In the genomic region with DNA sequence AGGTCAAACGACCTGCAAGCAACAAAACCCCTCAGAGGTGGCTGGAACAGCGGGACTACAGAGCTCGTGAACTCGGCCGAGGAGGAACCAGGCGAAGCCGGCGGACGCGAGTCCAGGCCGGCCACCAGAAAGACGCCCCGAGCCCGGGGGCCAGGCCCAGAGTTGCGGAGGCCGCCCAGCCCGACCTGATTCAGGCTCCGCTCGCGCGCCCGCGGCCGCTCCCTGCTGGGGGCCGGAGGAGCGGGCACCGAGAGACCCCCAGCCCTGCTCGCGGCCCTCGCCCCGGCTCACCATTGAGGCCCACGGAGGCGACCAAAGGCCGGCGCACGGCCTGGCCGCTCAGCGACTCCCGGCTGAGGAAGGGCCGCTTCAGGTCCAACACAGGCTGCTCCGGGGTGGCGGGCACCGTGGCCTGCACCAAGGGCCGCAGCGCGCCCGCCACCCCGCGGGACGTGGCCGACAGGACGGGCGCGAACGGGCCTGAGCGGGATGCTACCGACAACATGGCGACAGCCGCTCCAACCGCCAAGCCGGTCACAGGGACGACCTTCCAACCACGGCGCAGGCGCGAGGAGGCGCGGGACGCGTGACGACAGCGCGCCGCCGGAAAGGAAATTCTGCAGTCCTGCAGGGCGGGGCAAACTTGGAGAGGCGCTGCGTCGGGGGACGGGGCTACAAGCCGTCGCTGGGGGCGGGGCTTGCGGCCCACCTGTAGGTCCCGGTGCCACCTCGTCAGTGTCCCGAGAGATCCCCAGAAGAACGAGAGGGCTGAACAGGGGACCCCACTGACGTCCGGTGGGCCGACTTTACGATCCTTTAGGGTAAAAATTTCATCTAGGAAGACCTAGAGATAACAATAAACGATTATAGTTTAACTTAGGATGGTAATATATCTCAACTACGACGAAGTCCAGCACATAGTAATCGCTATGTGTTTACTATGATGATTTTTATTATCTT, we compare ENCODE assay signal across 1 cellular context.
TF ChIP-seq lines count a peak whose summit lies in the region.

Gene UQCRFS1, minus strand, starts transcription at position 538 of the 960 bp plus-strand sequence. Its CDS starts 33 bp downstream, at position 505.

TF ChIP-seq in HEK293, 187 proteins besides CTCF, POLR2A, EP300 and RAD21 (continued from another document and continues in another):
- TF ChIP-seq, protein P1, sequence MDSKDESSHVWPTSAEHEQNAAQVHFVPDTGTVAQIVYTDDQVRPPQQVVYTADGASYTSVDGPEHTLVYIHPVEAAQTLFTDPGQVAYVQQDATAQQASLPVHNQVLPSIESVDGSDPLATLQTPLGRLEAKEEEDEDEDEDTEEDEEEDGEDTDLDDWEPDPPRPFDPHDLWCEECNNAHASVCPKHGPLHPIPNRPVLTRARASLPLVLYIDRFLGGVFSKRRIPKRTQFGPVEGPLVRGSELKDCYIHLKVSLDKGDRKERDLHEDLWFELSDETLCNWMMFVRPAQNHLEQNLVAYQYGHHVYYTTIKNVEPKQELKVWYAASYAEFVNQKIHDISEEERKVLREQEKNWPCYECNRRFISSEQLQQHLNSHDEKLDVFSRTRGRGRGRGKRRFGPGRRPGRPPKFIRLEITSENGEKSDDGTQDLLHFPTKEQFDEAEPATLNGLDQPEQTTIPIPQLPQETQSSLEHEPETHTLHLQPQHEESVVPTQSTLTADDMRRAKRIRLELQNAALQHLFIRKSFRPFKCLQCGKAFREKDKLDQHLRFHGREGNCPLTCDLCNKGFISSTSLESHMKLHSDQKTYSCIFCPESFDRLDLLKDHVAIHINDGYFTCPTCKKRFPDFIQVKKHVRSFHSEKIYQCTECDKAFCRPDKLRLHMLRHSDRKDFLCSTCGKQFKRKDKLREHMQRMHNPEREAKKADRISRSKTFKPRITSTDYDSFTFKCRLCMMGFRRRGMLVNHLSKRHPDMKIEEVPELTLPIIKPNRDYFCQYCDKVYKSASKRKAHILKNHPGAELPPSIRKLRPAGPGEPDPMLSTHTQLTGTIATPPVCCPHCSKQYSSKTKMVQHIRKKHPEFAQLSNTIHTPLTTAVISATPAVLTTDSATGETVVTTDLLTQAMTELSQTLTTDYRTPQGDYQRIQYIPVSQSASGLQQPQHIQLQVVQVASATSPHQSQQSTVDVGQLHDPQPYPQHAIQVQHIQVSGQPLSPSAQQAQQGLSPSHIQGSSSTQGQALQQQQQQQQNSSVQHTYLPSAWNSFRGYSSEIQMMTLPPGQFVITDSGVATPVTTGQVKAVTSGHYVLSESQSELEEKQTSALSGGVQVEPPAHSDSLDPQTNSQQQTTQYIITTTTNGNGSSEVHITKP (tag by site-specific recombination; IDR thresholded peaks at IDR 0.05) = peak; percentile 54; the same call in 1 of the 2 replicates
- TF ChIP-seq ZNF16 (tag by site-specific recombination; IDR thresholded peaks at IDR 0.05; ENCODE audit: low read depth) (no peak), PRDM2 (tag by site-specific recombination; IDR thresholded peaks at IDR 0.05; ENCODE audit: borderline replicate concordance) (no peak), KLF10 (tag by site-specific recombination; IDR thresholded peaks at IDR 0.05) (peak; percentile 33; the same call in 1 of the 2 replicates), ZFP41 (tag by site-specific recombination; IDR thresholded peaks at IDR 0.05; ENCODE audit: borderline replicate concordance) (no peak), ZNF248 (tag by site-specific recombination; IDR thresholded peaks at IDR 0.05) (no peak), MZF1 (tag by site-specific recombination; IDR thresholded peaks at IDR 0.05; ENCODE audit: borderline replicate concordance) (peak; percentile 78), ZNF416 (tag by site-specific recombination; IDR thresholded peaks at IDR 0.05) (no peak), ZNF707 (tag by site-specific recombination; IDR thresholded peaks at IDR 0.05) (no peak), ZNF473 (tag by site-specific recombination; IDR thresholded peaks at IDR 0.05) (no peak), ZNF501 (tag by site-specific recombination; IDR thresholded peaks at IDR 0.05) (peak; percentile 84), PBX3 (CRISPR knock-in tag; IDR thresholded peaks at IDR 0.05) (0 out of 2 replicates have a peak, but pooled peaks have one; percentile 73), ZNF19 (tag by site-specific recombination; IDR thresholded peaks at IDR 0.05; ENCODE audit: low read depth) (no peak), ZNF239 (tag by site-specific recombination; IDR thresholded peaks at IDR 0.05) (no peak), RBAK (tag by site-specific recombination; IDR thresholded peaks at IDR 0.05) (no peak), ZNF664 (tag by site-specific recombination; IDR thresholded peaks at IDR 0.05) (peak; percentile 88), ZXDB (tag by site-specific recombination; IDR thresholded peaks at IDR 0.05) (peak; percentile 70; the same call in 1 of the 2 replicates), ZNF548 (tag by site-specific recombination; IDR thresholded peaks at IDR 0.05) (no peak)
- TF ChIP-seq, protein P2, sequence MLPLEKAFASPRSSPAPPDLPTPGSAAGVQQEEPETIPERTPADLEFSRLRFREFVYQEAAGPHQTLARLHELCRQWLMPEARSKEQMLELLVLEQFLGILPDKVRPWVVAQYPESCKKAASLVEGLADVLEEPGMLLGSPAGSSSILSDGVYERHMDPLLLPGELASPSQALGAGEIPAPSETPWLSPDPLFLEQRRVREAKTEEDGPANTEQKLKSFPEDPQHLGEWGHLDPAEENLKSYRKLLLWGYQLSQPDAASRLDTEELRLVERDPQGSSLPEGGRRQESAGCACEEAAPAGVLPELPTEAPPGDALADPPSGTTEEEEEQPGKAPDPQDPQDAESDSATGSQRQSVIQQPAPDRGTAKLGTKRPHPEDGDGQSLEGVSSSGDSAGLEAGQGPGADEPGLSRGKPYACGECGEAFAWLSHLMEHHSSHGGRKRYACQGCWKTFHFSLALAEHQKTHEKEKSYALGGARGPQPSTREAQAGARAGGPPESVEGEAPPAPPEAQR (tag by site-specific recombination; IDR thresholded peaks at IDR 0.05) = no peak
- TF ChIP-seq, protein P3, sequence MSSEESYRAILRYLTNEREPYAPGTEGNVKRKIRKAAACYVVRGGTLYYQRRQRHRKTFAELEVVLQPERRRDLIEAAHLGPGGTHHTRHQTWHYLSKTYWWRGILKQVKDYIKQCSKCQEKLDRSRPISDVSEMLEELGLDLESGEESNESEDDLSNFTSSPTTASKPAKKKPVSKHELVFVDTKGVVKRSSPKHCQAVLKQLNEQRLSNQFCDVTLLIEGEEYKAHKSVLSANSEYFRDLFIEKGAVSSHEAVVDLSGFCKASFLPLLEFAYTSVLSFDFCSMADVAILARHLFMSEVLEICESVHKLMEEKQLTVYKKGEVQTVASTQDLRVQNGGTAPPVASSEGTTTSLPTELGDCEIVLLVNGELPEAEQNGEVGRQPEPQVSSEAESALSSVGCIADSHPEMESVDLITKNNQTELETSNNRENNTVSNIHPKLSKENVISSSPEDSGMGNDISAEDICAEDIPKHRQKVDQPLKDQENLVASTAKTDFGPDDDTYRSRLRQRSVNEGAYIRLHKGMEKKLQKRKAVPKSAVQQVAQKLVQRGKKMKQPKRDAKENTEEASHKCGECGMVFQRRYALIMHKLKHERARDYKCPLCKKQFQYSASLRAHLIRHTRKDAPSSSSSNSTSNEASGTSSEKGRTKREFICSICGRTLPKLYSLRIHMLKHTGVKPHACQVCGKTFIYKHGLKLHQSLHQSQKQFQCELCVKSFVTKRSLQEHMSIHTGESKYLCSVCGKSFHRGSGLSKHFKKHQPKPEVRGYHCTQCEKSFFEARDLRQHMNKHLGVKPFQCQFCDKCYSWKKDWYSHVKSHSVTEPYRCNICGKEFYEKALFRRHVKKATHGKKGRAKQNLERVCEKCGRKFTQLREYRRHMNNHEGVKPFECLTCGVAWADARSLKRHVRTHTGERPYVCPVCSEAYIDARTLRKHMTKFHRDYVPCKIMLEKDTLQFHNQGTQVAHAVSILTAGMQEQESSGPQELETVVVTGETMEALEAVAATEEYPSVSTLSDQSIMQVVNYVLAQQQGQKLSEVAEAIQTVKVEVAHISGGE (tag by site-specific recombination; conservative IDR thresholded peaks at IDR 0.05; ENCODE audit: low read depth) = peak; percentile 94
- TF ChIP-seq, protein P4, sequence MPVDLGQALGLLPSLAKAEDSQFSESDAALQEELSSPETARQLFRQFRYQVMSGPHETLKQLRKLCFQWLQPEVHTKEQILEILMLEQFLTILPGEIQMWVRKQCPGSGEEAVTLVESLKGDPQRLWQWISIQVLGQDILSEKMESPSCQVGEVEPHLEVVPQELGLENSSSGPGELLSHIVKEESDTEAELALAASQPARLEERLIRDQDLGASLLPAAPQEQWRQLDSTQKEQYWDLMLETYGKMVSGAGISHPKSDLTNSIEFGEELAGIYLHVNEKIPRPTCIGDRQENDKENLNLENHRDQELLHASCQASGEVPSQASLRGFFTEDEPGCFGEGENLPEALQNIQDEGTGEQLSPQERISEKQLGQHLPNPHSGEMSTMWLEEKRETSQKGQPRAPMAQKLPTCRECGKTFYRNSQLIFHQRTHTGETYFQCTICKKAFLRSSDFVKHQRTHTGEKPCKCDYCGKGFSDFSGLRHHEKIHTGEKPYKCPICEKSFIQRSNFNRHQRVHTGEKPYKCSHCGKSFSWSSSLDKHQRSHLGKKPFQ (tag by site-specific recombination; IDR thresholded peaks at IDR 0.05) = no peak
- TF ChIP-seq, protein P5, sequence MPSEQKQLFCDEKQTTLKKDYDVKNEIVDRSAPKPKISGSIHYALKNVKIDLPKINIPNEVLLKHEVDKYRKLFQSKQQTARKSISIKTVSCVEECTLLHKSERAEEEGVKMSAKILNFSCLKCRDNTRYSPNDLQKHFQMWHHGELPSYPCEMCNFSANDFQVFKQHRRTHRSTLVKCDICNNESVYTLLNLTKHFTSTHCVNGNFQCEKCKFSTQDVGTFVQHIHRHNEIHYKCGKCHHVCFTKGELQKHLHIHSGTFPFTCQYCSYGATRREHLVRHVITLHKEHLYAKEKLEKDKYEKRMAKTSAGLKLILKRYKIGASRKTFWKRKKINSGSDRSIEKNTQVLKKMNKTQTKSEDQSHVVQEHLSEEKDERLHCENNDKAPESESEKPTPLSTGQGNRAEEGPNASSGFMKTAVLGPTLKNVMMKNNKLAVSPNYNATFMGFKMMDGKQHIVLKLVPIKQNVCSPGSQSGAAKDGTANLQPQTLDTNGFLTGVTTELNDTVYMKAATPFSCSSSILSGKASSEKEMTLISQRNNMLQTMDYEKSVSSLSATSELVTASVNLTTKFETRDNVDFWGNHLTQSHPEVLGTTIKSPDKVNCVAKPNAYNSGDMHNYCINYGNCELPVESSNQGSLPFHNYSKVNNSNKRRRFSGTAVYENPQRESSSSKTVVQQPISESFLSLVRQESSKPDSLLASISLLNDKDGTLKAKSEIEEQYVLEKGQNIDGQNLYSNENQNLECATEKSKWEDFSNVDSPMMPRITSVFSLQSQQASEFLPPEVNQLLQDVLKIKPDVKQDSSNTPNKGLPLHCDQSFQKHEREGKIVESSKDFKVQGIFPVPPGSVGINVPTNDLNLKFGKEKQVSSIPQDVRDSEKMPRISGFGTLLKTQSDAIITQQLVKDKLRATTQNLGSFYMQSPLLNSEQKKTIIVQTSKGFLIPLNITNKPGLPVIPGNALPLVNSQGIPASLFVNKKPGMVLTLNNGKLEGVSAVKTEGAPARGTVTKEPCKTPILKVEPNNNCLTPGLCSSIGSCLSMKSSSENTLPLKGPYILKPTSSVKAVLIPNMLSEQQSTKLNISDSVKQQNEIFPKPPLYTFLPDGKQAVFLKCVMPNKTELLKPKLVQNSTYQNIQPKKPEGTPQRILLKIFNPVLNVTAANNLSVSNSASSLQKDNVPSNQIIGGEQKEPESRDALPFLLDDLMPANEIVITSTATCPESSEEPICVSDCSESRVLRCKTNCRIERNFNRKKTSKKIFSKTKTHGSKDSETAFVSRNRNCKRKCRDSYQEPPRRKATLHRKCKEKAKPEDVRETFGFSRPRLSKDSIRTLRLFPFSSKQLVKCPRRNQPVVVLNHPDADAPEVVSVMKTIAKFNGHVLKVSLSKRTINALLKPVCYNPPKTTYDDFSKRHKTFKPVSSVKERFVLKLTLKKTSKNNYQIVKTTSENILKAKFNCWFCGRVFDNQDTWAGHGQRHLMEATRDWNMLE (tag by site-specific recombination; conservative IDR thresholded peaks at IDR 0.05; ENCODE audit: low read depth) = 0 out of 2 replicates have a peak, but pooled peaks have one; percentile 52
